Comparison of ENCODE assay signal across 23 cellular contexts in the genomic region with DNA sequence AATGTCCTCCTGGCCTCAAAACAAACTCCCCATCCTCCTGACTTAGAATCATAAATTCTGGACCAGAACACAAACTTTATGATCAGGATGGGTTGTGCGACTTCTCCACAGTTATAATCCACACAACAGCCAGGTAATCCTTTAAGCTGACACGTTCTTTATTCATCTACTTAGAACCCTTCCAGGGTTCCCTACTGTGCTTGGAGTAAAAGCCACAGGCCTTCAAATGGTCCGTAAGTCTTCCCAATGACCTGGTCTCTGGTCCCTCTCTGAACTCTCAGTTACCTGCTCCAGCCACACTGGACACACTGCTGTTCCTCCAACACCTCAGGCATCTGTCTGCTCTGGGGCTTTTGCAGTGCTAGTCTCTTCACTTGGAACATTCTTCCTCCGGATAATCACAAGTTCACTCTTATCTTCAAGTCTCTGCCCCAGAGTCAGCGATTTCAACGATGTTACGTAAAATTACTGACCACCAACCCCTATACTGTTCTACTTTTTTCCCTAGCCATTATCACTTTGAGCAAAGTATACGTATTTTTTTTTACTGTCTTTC. TPM values are rescaled to one million over a fixed set of nuclear protein-coding genes. Genes with fewer than 3 reads are reported as not detected.
DNase-seq lines count a peak whose midpoint lies in the region; ATAC-seq and TF ChIP-seq lines count a peak whose summit lies in the region.
"Had no signal": no experiment of that assay in that cellular context is flagged by ENCODE, and none has a peak within 500 bp of the region (broad histone marks: within the 10 kb centered on the region; RNA-seq: fewer than 3 reads in every experiment).

No MANE protein-coding gene starts in this region.

- no peaks in the 10 kb centered on the region for H3K9me2 ChIP-seq in PC-9 (ENCODE audit: insufficient read depth)

- no peak overlapping the region for H3K9ac ChIP-seq in mammary epithelial cell (ENCODE audit: insufficient read depth, low read length)

- H3K27me3 Mint-ChIP-seq in nephron progenitor cell (ENCODE audit: low read depth, poor library complexity), result peaks cover 21% of the 10 kb centered on the region
- peaks cover 16% of the 10 kb centered on the region for H3K27me3 Mint-ChIP-seq in Caco-2 (ENCODE audit: insufficient read depth, unreplicated experiment)

- H4K20me1 ChIP-seq in PC-9 (ENCODE audit: insufficient read depth) (no peaks in the 10 kb centered on the region), mammary epithelial cell (ENCODE audit: insufficient read depth, low read length) (no peaks in the 10 kb centered on the region)

- no peaks in the 10 kb centered on the region for H3K27me3 ChIP-seq in PC-9 (ENCODE audit: insufficient read depth, low read depth)
- no peaks in the 10 kb centered on the region for H3K27me3 ChIP-seq in mammary epithelial cell (ENCODE audit: insufficient read depth, low read length)
- no peaks in the 10 kb centered on the region for H3K27me3 ChIP-seq in Caco-2 (replicated peaks; ENCODE audit: control insufficient read depth, insufficient read depth, low read length)
- H3K27me3 ChIP-seq: upper lobe of left lung had no signal

- TF ChIP-seq CTCF in 22Rv1 (IDR thresholded peaks at IDR 0.05) (0 out of 2 replicates have a peak, but pooled peaks have one; percentile 12), PC-9 (conservative IDR thresholded peaks at IDR 0.05) (0 out of 2 replicates have a peak, but pooled peaks have one; percentile 20), mammary epithelial cell (conservative IDR thresholded peaks at IDR 0.05 in 1 of 2, IDR thresholded peaks at IDR 0.05 in 1 of 2; ENCODE audit: extremely low read depth in 1 of 2, insufficient read depth in 1 of 2, low read depth in 1 of 2, low read length in 2 of 2) (no peak), nephron progenitor cell (IDR thresholded peaks at IDR 0.05) (no peak), Caco-2 (IDR thresholded peaks at IDR 0.05; ENCODE audit: insufficient read depth in 1 of 2, low read depth in 1 of 2, low read length in 1 of 2, severe bottlenecking in 1 of 2, unreplicated experiment in 1 of 2) (no peak)

- H3K4me3 Mint-ChIP-seq in nephron progenitor cell (peak overlapping the region; percentile 33), Caco-2 (ENCODE audit: unreplicated experiment) (no peak overlapping the region)
- H3K4me3 Mint-ChIP-seq: activated naive CD4-positive, alpha-beta T cell treated with anti-CD3 and anti-CD28 coated beads, Interleukin-2, amount 10 ng/mL, durations not matched to agents 7 days and 5 days; stimulated activated naive CD8-positive, alpha-beta T cell treated with anti-CD3 and anti-CD28 coated beads, Interleukin-15, Interleukin-2, amounts not matched to agents 100 ng/mL and 50 ng/mL, for 24 hours had no signal

- BruUV-seq in PC-9 (replicated peaks; lab: Mats Ljungman, UMichigan), result no TSS peak
- no TSS peak for BruUV-seq in mammary epithelial cell (replicated peaks; lab: Mats Ljungman, UMichigan)
- BruUV-seq in Caco-2 (replicated peaks; lab: Mats Ljungman, UMichigan), result no TSS peak

- dilution Hi-C loops in mammary epithelial cell (cut with HindIII; ENCODE audit: low sequenced_read_pairs), result no loop called here

- H2AFZ ChIP-seq in PC-9, result no peak overlapping the region
- peak overlapping the region; percentile 86 for H2AFZ ChIP-seq in mammary epithelial cell (ENCODE audit: low read depth, low read length)

- CTCF ChIA-PET in PC-9 (lab: Charles Lee), result interaction anchor here (0.6 to 2.0 kb wide), 3 partner anchors 19 to 70 kb away, joined by 3 to 18 read pairs (median 7); no protein-coding TSS in a partner anchor
- CTCF ChIA-PET in mammary epithelial cell (lab: Charles Lee; ENCODE audit: low non-redundant PET), result interaction anchor here (1.1 to 1.8 kb wide), 2 partner anchors 26 to 183 kb away, joined by 9 to 34 read pairs; no protein-coding TSS in a partner anchor
- CTCF ChIA-PET in Caco-2 (lab: Charles Lee), result interaction anchor here (0.8 to 4.0 kb wide), 12 partner anchors 9 to 397 kb away, joined by 3 to 229 read pairs (median 8); partner anchors contain the start of genes ARHGEF40 and SLC39A2

- H3K4me2 ChIP-seq in PC-9, result no peak overlapping the region
- H3K4me2 ChIP-seq in mammary epithelial cell (ENCODE audit: insufficient read depth, low read depth, low read length), result peak overlapping the region; percentile 29

- H3K9me3 Mint-ChIP-seq in nephron progenitor cell (no peaks in the 10 kb centered on the region), Caco-2 (ENCODE audit: unreplicated experiment) (no peaks in the 10 kb centered on the region)
- H3K9me3 Mint-ChIP-seq: activated naive CD4-positive, alpha-beta T cell treated with anti-CD3 and anti-CD28 coated beads, Interleukin-2, amount 10 ng/mL, durations not matched to agents 7 days and 5 days; stimulated activated naive CD8-positive, alpha-beta T cell treated with anti-CD3 and anti-CD28 coated beads, Interleukin-15, Interleukin-2, amounts not matched to agents 100 ng/mL and 50 ng/mL, for 24 hours had no signal

- H3F3A ChIP-seq in PC-9 (ENCODE audit: insufficient read depth, low read depth), result peaks cover 9% of the 10 kb centered on the region; the same call in 1 of the 2 replicates

- H3K9me3 ChIP-seq in PC-9 (ENCODE audit: insufficient read depth, low read depth) (no peaks in the 10 kb centered on the region), mammary epithelial cell (replicated peaks; ENCODE audit: insufficient read depth, low read length) (no peaks in the 10 kb centered on the region), Caco-2 (no peaks in the 10 kb centered on the region)
- H3K9me3 ChIP-seq: upper lobe of left lung had no signal

- H3K36me3 Mint-ChIP-seq in nephron progenitor cell (ENCODE audit: low read depth), result no peaks in the 10 kb centered on the region
- no peaks in the 10 kb centered on the region for H3K36me3 Mint-ChIP-seq in Caco-2 (ENCODE audit: insufficient read depth, unreplicated experiment)
- H3K36me3 Mint-ChIP-seq: activated naive CD4-positive, alpha-beta T cell treated with anti-CD3 and anti-CD28 coated beads, Interleukin-2, amount 10 ng/mL, durations not matched to agents 7 days and 5 days had no signal

- H3K4me1 Mint-ChIP-seq in nephron progenitor cell (peaks cover 73% of the 10 kb centered on the region), Caco-2 (ENCODE audit: low read depth, unreplicated experiment) (peaks cover 21% of the 10 kb centered on the region)

- H3K79me2 ChIP-seq in PC-9 (ENCODE audit: low read depth) (no peaks in the 10 kb centered on the region), mammary epithelial cell (ENCODE audit: insufficient read depth, low read length) (peaks cover 14% of the 10 kb centered on the region)

- WGBS in mammary epithelial cell (ENCODE audit: low coverage, missing lambda C conversion rate), result 49% methylated on average over 8 of the region's 8 CpGs

- H3K4me3 ChIP-seq in PC-9 (no peak overlapping the region), mammary epithelial cell (replicated peaks in 1 of 3; ENCODE audit: insufficient read depth in 1 of 3, low read depth in 2 of 3, low read length in 3 of 3) (no peak overlapping the region), Caco-2 (ENCODE audit: low read depth, low read length) (no peak overlapping the region)
- H3K4me3 ChIP-seq: lung, upper lobe of left lung had no signal

- H3K27ac Mint-ChIP-seq in nephron progenitor cell (no peak overlapping the region), Caco-2 (ENCODE audit: unreplicated experiment) (no peak overlapping the region)
- H3K27ac Mint-ChIP-seq: activated naive CD4-positive, alpha-beta T cell treated with anti-CD3 and anti-CD28 coated beads, Interleukin-2, amount 10 ng/mL, durations not matched to agents 7 days and 5 days; stimulated activated naive CD8-positive, alpha-beta T cell treated with anti-CD3 and anti-CD28 coated beads, Interleukin-15, Interleukin-2, amounts not matched to agents 100 ng/mL and 50 ng/mL, for 24 hours had no signal

- no peak overlapping the region for H3K27ac ChIP-seq in 22Rv1
- no peak overlapping the region for H3K27ac ChIP-seq in PC-9
- H3K27ac ChIP-seq in mammary epithelial cell (ENCODE audit: insufficient read depth, low read depth, low read length), result peak overlapping the region; percentile 33

- ATAC-seq in GM18907 (IDR thresholded peaks at IDR 0.05; ENCODE audit: unreplicated experiment), result no peak
- ATAC-seq in HG02885 (IDR thresholded peaks at IDR 0.05; ENCODE audit: poor library complexity, unreplicated experiment), result no peak
- no peak for ATAC-seq in stimulated activated naive CD8-positive, alpha-beta T cell treated with anti-CD3 and anti-CD28 coated beads, Interleukin-15, Interleukin-2, amounts not matched to agents 100 U/mL and 50 U/mL, for 24 hours

- H3K36me3 ChIP-seq in PC-9 (ENCODE audit: low read depth), result no peaks in the 10 kb centered on the region
- H3K36me3 ChIP-seq in mammary epithelial cell (ENCODE audit: insufficient read depth, low read length), result no peaks in the 10 kb centered on the region
- no peaks in the 10 kb centered on the region for H3K36me3 ChIP-seq in Caco-2 (ENCODE audit: control insufficient read depth, insufficient read depth, low read length)
- H3K36me3 ChIP-seq: upper lobe of left lung had no signal

- in situ Hi-C loops in mammary epithelial cell (cut with MboI; ENCODE audit: low sequenced_read_pairs in 2 of 2), result no loop called here

- intact Hi-C loops in PC-9 (cut with micrococcal nuclease; ENCODE audit: unreplicated experiment), result loop anchor here (1.0 kb wide), 2 partner anchors 26 to 183 kb away; no protein-coding TSS in a partner anchor
- intact Hi-C loops in mammary epithelial cell (cut with micrococcal nuclease), result loop anchor here (1.0 to 5.0 kb wide), 6 partner anchors 26 to 698 kb away; partner anchors contain the start of gene PARP2
- intact Hi-C loops in Caco-2 (cut with micrococcal nuclease; ENCODE audit: unreplicated experiment), result loop anchor here (1.0 kb wide), 4 partner anchors 26 to 183 kb away; no protein-coding TSS in a partner anchor

- DNase-seq in PC-9 (no peak), mammary epithelial cell (no peak), nephron progenitor cell (no peak), Caco-2 (no peak)
- DNase-seq in stimulated activated naive CD8-positive, alpha-beta T cell treated with anti-CD3 and anti-CD28 coated beads, Interleukin-15, Interleukin-2, amounts not matched to agents 100 U/mL and 50 U/mL, for 24 hours, result no peak
- DNase-seq: activated CD4-positive, alpha-beta T cell treated with anti-CD3 and anti-CD28 coated beads for 1 hour; activated T-cell treated with anti-CD3 and anti-CD28 coated beads, Interleukin-2, amount 50 U/mL, for 48 hours; cerebellar nuclear complex; effector CD4-positive, alpha-beta T cell; GOT3; stimulated activated CD4-positive, alpha-beta T cell treated with anti-CD3 and anti-CD28 coated beads, Interleukin-4, amount 100 ng/mL, for 24 hours had no signal

- POLR2A ChIA-PET in PC-9 (lab: Charles Lee; ENCODE audit: unreplicated experiment), result no interaction called here
- POLR2A ChIA-PET in Caco-2 (lab: Charles Lee), result interaction anchor here (2.0 kb wide), 1 partner anchor 26 kb away, joined by 12 read pairs; no protein-coding TSS in a partner anchor

- peaks cover 15% of the 10 kb centered on the region for H3K4me1 ChIP-seq in PC-9 (replicated peaks; ENCODE audit: insufficient read depth)
- H3K4me1 ChIP-seq in mammary epithelial cell (ENCODE audit: insufficient read depth, low read length), result peaks cover 58% of the 10 kb centered on the region
- peaks cover 24% of the 10 kb centered on the region for H3K4me1 ChIP-seq in Caco-2

RNA-seq across cellular contexts. Expression of gene RNASE7, which starts 1.7 kb away (rescaled TPM):
- not detected in 2 replicates for total RNA-seq in PC-9 (2021)
- total RNA-seq in mammary epithelial cell, result 10 to 100 TPM; 33.3 to 43.0 TPM
- 30.9 TPM for polyA plus RNA-seq in mammary epithelial cell
- 28.5 TPM for polyA minus RNA-seq in mammary epithelial cell
- not detected in 2 replicates for total RNA-seq in Caco-2 (2022)
- total RNA-seq: activated CD8-positive, alpha-beta memory T cell treated with anti-CD3 and anti-CD28 coated beads for 36 hours; aorta; lung; Right ventricle myocardium inferior; upper lobe of left lung had no signal
- polyA plus RNA-seq: aorta had no signal

RNA-seq across cellular contexts. Expression of gene RNASE13, which starts 5.8 kb away (rescaled TPM):
- total RNA-seq in PC-9 (2021) (not detected in 2 replicates), mammary epithelial cell (not detected), Caco-2 (2022) (not detected in 2 replicates)
- polyA plus RNA-seq in mammary epithelial cell, result not detected
- not detected for polyA minus RNA-seq in mammary epithelial cell
- total RNA-seq: activated CD8-positive, alpha-beta memory T cell treated with anti-CD3 and anti-CD28 coated beads for 36 hours; aorta; lung; Right ventricle myocardium inferior; upper lobe of left lung had no signal
- polyA plus RNA-seq: esophagus, lung, small intestine had no signal

RNA-seq across cellular contexts. Expression of gene TPPP2, which starts 10.4 kb away (rescaled TPM):
- total RNA-seq in PC-9 (2021) (not detected in 2 replicates), mammary epithelial cell (not detected), Caco-2 (2022) (not detected in 2 replicates)
- polyA plus RNA-seq in mammary epithelial cell, result not detected
- not detected for polyA minus RNA-seq in mammary epithelial cell
- total RNA-seq: activated CD8-positive, alpha-beta memory T cell treated with anti-CD3 and anti-CD28 coated beads for 36 hours; aorta; upper lobe of left lung had no signal
- polyA plus RNA-seq: aorta, lung had no signal

RNA-seq across cellular contexts. Expression of gene NDRG2, which starts 15.6 kb away (rescaled TPM):
- total RNA-seq in PC-9 (2021) (12.2 and 14.6 TPM in 2 replicates), mammary epithelial cell (1 to 10 TPM; 3.0 to 8.2 TPM), Caco-2 (2022) (16.4 and 17.7 TPM in 2 replicates)
- polyA plus RNA-seq in mammary epithelial cell, result 4.0 TPM
- polyA minus RNA-seq in mammary epithelial cell, result 5.5 TPM

RNA-seq across cellular contexts. Expression of gene RNASE8, which starts 17.2 kb away (rescaled TPM):
- total RNA-seq in PC-9 (2021) (not detected in 2 replicates), mammary epithelial cell (not detected), Caco-2 (2022) (not detected in 2 replicates)
- polyA plus RNA-seq in mammary epithelial cell, result not detected
- polyA minus RNA-seq in mammary epithelial cell, result not detected
- total RNA-seq: activated CD8-positive, alpha-beta memory T cell treated with anti-CD3 and anti-CD28 coated beads for 36 hours; aorta; lung; Right ventricle myocardium inferior; upper lobe of left lung had no signal
- polyA plus RNA-seq: esophagus, lung, small intestine had no signal

Comparison
In these comparisons a context has a peak if more than half of its experiments do, and no peak if none do; other contexts are left out.
1. CTCF ChIP-seq: peak in 22Rv1 (single experiment) and PC-9 (single experiment); none in mammary epithelial cell (0 of 2), nephron progenitor cell (single experiment) and Caco-2 (0 of 2).
2. RNA of gene RNASE7, which starts 1.7 kb away (total RNA-seq): 33.3 to 43.0 TPM in mammary epithelial cell; not detected in PC-9 and not detected in Caco-2; every median in the first group is over 10 times any median in the second.